ENCODE assay signal across 31 cellular contexts in the genomic region with DNA sequence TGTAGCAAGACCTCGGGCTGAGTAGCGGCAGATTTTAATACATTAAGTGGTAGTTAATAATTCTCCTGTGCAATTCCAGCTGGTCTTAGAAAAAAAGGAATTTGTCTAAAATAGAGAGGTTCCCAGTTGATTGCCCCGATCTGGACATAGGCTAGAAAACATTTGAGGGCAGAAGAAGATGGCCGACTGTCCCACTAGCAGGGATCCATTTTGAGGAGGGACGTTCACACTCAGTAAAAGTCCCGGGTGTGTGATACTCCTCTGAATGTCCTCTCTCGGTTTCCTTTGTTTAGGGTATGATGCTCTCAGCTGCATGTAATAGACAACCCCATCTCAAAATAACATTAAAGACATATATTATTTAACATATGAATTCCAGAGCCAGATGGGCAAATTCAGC.
"Had no signal": no experiment of that assay in that cellular context is flagged by ENCODE, and none has a peak within 500 bp of the region (broad histone marks: within the 10 kb centered on the region; RNA-seq: fewer than 3 reads in every experiment).

No MANE protein-coding gene starts in this region.

- DNase-seq: hypothalamus; immature natural killer cell; kidney; left colon; left lung; lower lobe of right lung; mammary epithelial cell; mesendoderm; naive B cell; natural killer cell; nephron progenitor cell; occipital lobe; ovary; retina; right cardiac atrium; spleen; stimulated activated CD4-positive, alpha-beta T cell treated with anti-CD3 and anti-CD28 coated beads, Interleukin-4, amount 100 ng/mL, for 24 hours; stimulated activated naive CD4-positive, alpha-beta T cell treated with Interleukin-2 at 50 U/mL for 16 hours; stimulated activated naive CD8-positive, alpha-beta T cell treated with anti-CD3 and anti-CD28 coated beads, Interleukin-15, amount 100 ng/mL, for 72 hours; substantia nigra; upper lobe of right lung had no signal

- H3K4me1 ChIP-seq: left lung, lower lobe of right lung, spleen, tibial nerve, upper lobe of right lung had no signal

- H3K9me3 ChIP-seq: left lung, lower lobe of right lung, neutrophil, ovary, spleen, tibial nerve, upper lobe of right lung had no signal

- H3K4me3 ChIP-seq: left lung, lower lobe of right lung, neural progenitor cell, ovary, skin epidermis, spleen, tibial nerve, upper lobe of right lung had no signal

- H3K4me3 Mint-ChIP-seq: immature natural killer cell; mesothelial cell of epicardium; naive B cell; natural killer cell; nephron progenitor cell; neural progenitor cell; stimulated activated memory B cell treated with anti-CD40 and anti-IgM and Interleukin-4, amounts not matched to agents 10 μg/mL and 1 μg/mL and 100 μg/mL, for 72 hours; stimulated activated naive CD8-positive, alpha-beta T cell treated with anti-CD3 and anti-CD28 coated beads, Interleukin-15, amount 100 ng/mL, for 72 hours had no signal

- H3K36me3 ChIP-seq: left lung, lower lobe of right lung, neural progenitor cell, neutrophil, ovary, spleen, tibial nerve, upper lobe of right lung had no signal

- ATAC-seq: left colon; left lung; lower lobe of right lung; natural killer cell; right cardiac atrium; sciatic nerve; stimulated activated memory B cell treated with anti-CD40 and anti-IgM and Interleukin-4, amounts not matched to agents 10 μg/mL and 1 μg/mL and 100 μg/mL, for 72 hours; stimulated activated naive CD8-positive, alpha-beta T cell treated with anti-CD3 and anti-CD28 coated beads, Interleukin-15, amount 100 ng/mL, for 72 hours; upper lobe of right lung had no signal

- H3K4me1 Mint-ChIP-seq: immature natural killer cell; naive B cell; natural killer cell; nephron progenitor cell; neural progenitor cell; stimulated activated memory B cell treated with anti-CD40 and anti-IgM and Interleukin-4, amounts not matched to agents 10 μg/mL and 1 μg/mL and 100 μg/mL, for 72 hours; stimulated activated naive CD8-positive, alpha-beta T cell treated with anti-CD3 and anti-CD28 coated beads, Interleukin-15, amount 100 ng/mL, for 72 hours had no signal

- H3K27ac ChIP-seq: left lung, lower lobe of right lung, neural progenitor cell, neutrophil, ovary, skin epidermis, spleen, tibial nerve, upper lobe of right lung had no signal

- H3K9me3 Mint-ChIP-seq: immature natural killer cell; natural killer cell; nephron progenitor cell; neural progenitor cell; stimulated activated memory B cell treated with anti-CD40 and anti-IgM and Interleukin-4, amounts not matched to agents 10 μg/mL and 1 μg/mL and 100 μg/mL, for 72 hours; stimulated activated naive CD8-positive, alpha-beta T cell treated with anti-CD3 and anti-CD28 coated beads, Interleukin-15, amount 100 ng/mL, for 72 hours had no signal

- H3K4me2 ChIP-seq: neural progenitor cell had no signal

- H3K27me3 Mint-ChIP-seq: naive B cell; progenitor cell of endocrine pancreas; stimulated activated memory B cell treated with anti-CD40 and anti-IgM and Interleukin-4, amounts not matched to agents 10 μg/mL and 1 μg/mL and 100 μg/mL, for 72 hours; stimulated activated naive CD8-positive, alpha-beta T cell treated with anti-CD3 and anti-CD28 coated beads, Interleukin-15, amount 100 ng/mL, for 72 hours had no signal

- H2AFZ ChIP-seq: neural progenitor cell had no signal

- H3K27me3 ChIP-seq: left lung, neural progenitor cell, neutrophil, ovary, spleen, tibial nerve, upper lobe of right lung had no signal

- H3K9ac ChIP-seq: neural progenitor cell had no signal

- FAIRE-seq: islet of Langerhans, kidney, urothelium cell line had no signal

- H3K27ac Mint-ChIP-seq: immature natural killer cell; mesothelial cell of epicardium; naive B cell; natural killer cell; nephron progenitor cell; neural progenitor cell; progenitor cell of endocrine pancreas; stimulated activated memory B cell treated with anti-CD40 and anti-IgM and Interleukin-4, amounts not matched to agents 10 μg/mL and 1 μg/mL and 100 μg/mL, for 72 hours; stimulated activated naive CD8-positive, alpha-beta T cell treated with anti-CD3 and anti-CD28 coated beads, Interleukin-15, amount 100 ng/mL, for 72 hours had no signal

- H3K36me3 Mint-ChIP-seq: immature natural killer cell; naive B cell; natural killer cell; neural progenitor cell; stimulated activated memory B cell treated with anti-CD40 and anti-IgM and Interleukin-4, amounts not matched to agents 10 μg/mL and 1 μg/mL and 100 μg/mL, for 72 hours had no signal
